In the genomic region with DNA sequence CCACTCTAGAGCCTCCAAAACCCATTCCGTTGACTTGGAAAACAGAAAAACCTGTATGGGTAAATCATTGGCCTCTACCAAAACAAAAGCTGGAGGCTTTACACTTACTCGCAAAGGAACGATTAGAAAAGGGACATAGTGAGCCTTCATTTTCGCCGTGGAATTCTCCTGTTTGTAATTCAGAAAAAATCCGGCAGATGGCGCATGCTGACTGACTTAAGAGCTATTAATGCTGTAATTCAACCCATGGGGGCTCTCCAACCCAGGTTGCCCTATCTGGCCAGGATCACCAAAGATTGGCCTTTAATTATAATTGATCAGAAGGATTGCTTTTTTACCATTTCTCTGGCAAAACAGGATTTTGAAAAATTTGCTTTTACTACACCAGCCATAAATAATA, we compare ENCODE assay signal across 9 cellular contexts.
DNase-seq lines count a peak whose midpoint lies in the region; ATAC-seq, FAIRE-seq and TF ChIP-seq lines count a peak whose summit lies in the region.
"Had no signal": no experiment of that assay in that cellular context is flagged by ENCODE, and none has a peak within 500 bp of the region (broad histone marks: within the 10 kb centered on the region; RNA-seq: fewer than 3 reads in every experiment).

No MANE protein-coding gene starts in this region.

- H3K9ac ChIP-seq in MM.1S (ENCODE audit: low read length), result no peak overlapping the region

- POLR2A ChIA-PET in naive thymus-derived CD4-positive, alpha-beta T cell (lab: Charles Lee), result no interaction called here

- intact Hi-C loops in naive thymus-derived CD4-positive, alpha-beta T cell (cut with micrococcal nuclease), result loop anchor here (1.0 to 10.0 kb wide), 9 partner anchors 122 to 1110 kb away; a partner anchor contains a TSS

- no peaks in the 10 kb centered on the region for H3K79me2 ChIP-seq in MM.1S (ENCODE audit: low read length)

- H3K4me3 ChIP-seq in MM.1S (ENCODE audit: low read length), result no peak overlapping the region
- H3K4me3 ChIP-seq in naive thymus-derived CD4-positive, alpha-beta T cell (ENCODE audit: low read length), result no peak overlapping the region
- H3K4me3 ChIP-seq: SJSA1 had no signal

- H3K27me3 Mint-ChIP-seq in naive thymus-derived CD4-positive, alpha-beta T cell, result no peaks in the 10 kb centered on the region

- no peak for ATAC-seq in naive thymus-derived CD4-positive, alpha-beta T cell
- ATAC-seq in HG03354 (IDR thresholded peaks at IDR 0.05; ENCODE audit: poor library complexity, severe bottlenecking, unreplicated experiment) (no peak), HG03460 (IDR thresholded peaks at IDR 0.05; ENCODE audit: unreplicated experiment) (no peak)

- no peaks in the 10 kb centered on the region for H4K20me1 ChIP-seq in MM.1S (ENCODE audit: insufficient read depth, low read length)

- no peak for FAIRE-seq in urothelium cell line (lab: Jason Lieb, UNC)

- no peaks in the 10 kb centered on the region for H3K4me1 ChIP-seq in MM.1S (ENCODE audit: low read length)
- H3K4me1 ChIP-seq in naive thymus-derived CD4-positive, alpha-beta T cell (ENCODE audit: control insufficient read depth in 2 of 2, insufficient read depth in 2 of 2, low read length in 2 of 2), result no peaks in the 10 kb centered on the region
- H3K4me1 ChIP-seq: SJSA1 had no signal

- peaks cover 0 to 5% (median 0%) of the 10 kb centered on the region in 5 donors for H3K36me3 Mint-ChIP-seq in naive thymus-derived CD4-positive, alpha-beta T cell

- CTCF ChIA-PET in naive thymus-derived CD4-positive, alpha-beta T cell (lab: Charles Lee), result interaction anchor here (0.6 to 1.7 kb wide), 3 partner anchors 17 to 216 kb away, joined by 3 to 8 read pairs (median 6); no protein-coding TSS in a partner anchor

- no peak overlapping the region for H3K27ac Mint-ChIP-seq in naive thymus-derived CD4-positive, alpha-beta T cell

- peaks cover 9 to 13% (median 11%) of the 10 kb centered on the region in 7 donors for H3K4me1 Mint-ChIP-seq in naive thymus-derived CD4-positive, alpha-beta T cell

- H3K36me3 ChIP-seq in MM.1S (replicated peaks; ENCODE audit: insufficient read depth, low read length), result no peaks in the 10 kb centered on the region
- no peaks in the 10 kb centered on the region for H3K36me3 ChIP-seq in naive thymus-derived CD4-positive, alpha-beta T cell (ENCODE audit: control insufficient read depth in 2 of 3, insufficient read depth in 3 of 3, low read length in 3 of 3)
- H3K36me3 ChIP-seq: SJSA1 had no signal

- H3K9me2 ChIP-seq in MM.1S (replicated peaks; ENCODE audit: insufficient read depth, low read length), result no peaks in the 10 kb centered on the region

- no peak overlapping the region for H3K4me2 ChIP-seq in MM.1S (ENCODE audit: low read depth, low read length)

- no peak overlapping the region for H3K27ac ChIP-seq in MM.1S (ENCODE audit: low read length)
- H3K27ac ChIP-seq in naive thymus-derived CD4-positive, alpha-beta T cell (ENCODE audit: low read depth, low read length), result no peak overlapping the region
- H3K27ac ChIP-seq: SJSA1 had no signal

- DNase-seq in ELF-1 (ENCODE audit: low read depth, low spot score) (peak; percentile 18), MM.1S (peak; percentile 59), dedifferentiated amniotic fluid mesenchymal stem cell (ENCODE audit: extremely low spot score) (peak; percentile 17), urothelium cell line (ENCODE audit: low spot score) (peak; percentile 5)
- DNase-seq in activated CD4-positive, CD25-positive, alpha-beta regulatory T cell treated with anti-CD3 and anti-CD28 coated beads, Interleukin-2, amount 50 U/mL, for 72 hours, result peak; percentile 48
- peak in 8 of 9 donors; percentile 11 to 66 (median 47) for DNase-seq in naive thymus-derived CD4-positive, alpha-beta T cell

- no peaks in the 10 kb centered on the region for H3K27me3 ChIP-seq in MM.1S (replicated peaks; ENCODE audit: insufficient read depth, low read length)
- no peaks in the 10 kb centered on the region for H3K27me3 ChIP-seq in naive thymus-derived CD4-positive, alpha-beta T cell (ENCODE audit: control insufficient read depth in 2 of 2, insufficient read depth in 2 of 2, low read length in 2 of 2)
- H3K27me3 ChIP-seq: SJSA1 had no signal

- H3K9me3 ChIP-seq in MM.1S (replicated peaks; ENCODE audit: insufficient read depth, low read length), result no peaks in the 10 kb centered on the region
- H3K9me3 ChIP-seq in naive thymus-derived CD4-positive, alpha-beta T cell (ENCODE audit: control insufficient read depth in 2 of 3, low read length in 3 of 3), result peaks cover 0 to 2% (median 0%) of the 10 kb centered on the region in 3 experiments
- H3K9me3 ChIP-seq: SJSA1 had no signal

- TF ChIP-seq CTCF in MM.1S (IDR thresholded peaks at IDR 0.05; ENCODE audit: low read length), result peak; percentile 65

- 0 out of 2 replicates have a peak overlapping the region, but pooled peaks have one; percentile 15 for H2AFZ ChIP-seq in MM.1S (ENCODE audit: low read length)

- peaks cover 0 to 32% (median 17%) of the 10 kb centered on the region in 11 donors for H3K9me3 Mint-ChIP-seq in naive thymus-derived CD4-positive, alpha-beta T cell

- no peaks in the 10 kb centered on the region for H3F3A ChIP-seq in MM.1S (ENCODE audit: insufficient read depth, low read length)

- H3K4me3 Mint-ChIP-seq in naive thymus-derived CD4-positive, alpha-beta T cell, result no peak overlapping the region

Comparison
In these comparisons a context has a peak if more than half of its experiments do, and no peak if none do; other contexts are left out.
1. DNase-seq: peak in every context shown above with its lines; median percentile 59 in MM.1S; 48 in activated CD4-positive, CD25-positive, alpha-beta regulatory T cell treated with anti-CD3 and anti-CD28 coated beads, Interleukin-2, amount 50 U/mL, for 72 hours; 47 in naive thymus-derived CD4-positive, alpha-beta T cell; 18 in ELF-1; 17 in dedifferentiated amniotic fluid mesenchymal stem cell; 5 in urothelium cell line.